Comparison of ENCODE assay signal across 1 cellular context in genomic region chr2:239731422-239731821, GRCh38.
TF ChIP-seq lines count a peak whose summit lies in the region.

No MANE protein-coding gene starts in this region.

TF ChIP-seq in H1, 55 proteins besides CTCF, POLR2A, EP300 and RAD21:
- TF ChIP-seq SIN3A (conservative IDR thresholded peaks at IDR 0.05 in 1 of 2, IDR thresholded peaks at IDR 0.05 in 1 of 2; ENCODE audit: low read depth in 1 of 2, low read length in 2 of 2) (no peak), ATF2 (IDR thresholded peaks at IDR 0.05; ENCODE audit: low read length) (no peak), CBX5 (IDR thresholded peaks at IDR 0.05; ENCODE audit: low read depth, low read length) (no peak), SRF (IDR thresholded peaks at IDR 0.05; ENCODE audit: low read depth, low read length) (no peak), SUZ12 (IDR thresholded peaks at IDR 0.05; ENCODE audit: low read length) (no peak), SP1 (IDR thresholded peaks at IDR 0.05; ENCODE audit: low read depth, low read length) (no peak), NANOG (IDR thresholded peaks at IDR 0.05; ENCODE audit: insufficient read depth, low read depth, low read length, poor library complexity, severe bottlenecking) (no peak), ASH2L (IDR thresholded peaks at IDR 0.05; ENCODE audit: low read length) (no peak), JUND (IDR thresholded peaks at IDR 0.05; ENCODE audit: low read length) (no peak), NRF1 (IDR thresholded peaks at IDR 0.05; ENCODE audit: low read depth, low read length) (no peak), TEAD4 (IDR thresholded peaks at IDR 0.05; ENCODE audit: low read depth, low read length) (no peak), GTF2F1 (IDR thresholded peaks at IDR 0.05; ENCODE audit: borderline replicate concordance, low read depth, low read length) (no peak), GABPA (IDR thresholded peaks at IDR 0.05; ENCODE audit: borderline replicate concordance, insufficient read depth, low read length) (no peak), EGR1 (IDR thresholded peaks at IDR 0.05; ENCODE audit: borderline replicate concordance, low read depth, low read length) (no peak), TAF7 (optimal IDR thresholded peaks at IDR 0.05; ENCODE audit: borderline replicate concordance, low read depth, low read length) (no peak), PHF8 (conservative IDR thresholded peaks at IDR 0.05; ENCODE audit: low read depth, low read length) (no peak)
